Comparison of ENCODE assay signal across 12 cellular contexts in genomic region chr9:96116275-96117051, GRCh38.
DNase-seq lines count a peak whose midpoint lies in the region; ATAC-seq and TF ChIP-seq lines count a peak whose summit lies in the region.
"Had no signal": no experiment of that assay in that cellular context is flagged by ENCODE, and none has a peak within 500 bp of the region (broad histone marks: within the 10 kb centered on the region; RNA-seq: fewer than 3 reads in every experiment).

No MANE protein-coding gene starts in this region.

- H3K27me3 ChIP-seq in BE2C = no peaks in the 10 kb centered on the region
- no peaks in the 10 kb centered on the region for H3K27me3 ChIP-seq in SJCRH30
- H3K27me3 ChIP-seq in neural progenitor cell = no peaks in the 10 kb centered on the region

- no peaks in the 10 kb centered on the region for H4K20me1 ChIP-seq in neural progenitor cell (ENCODE audit: low read depth)

- no peak overlapping the region for H2AFZ ChIP-seq in neural progenitor cell (replicated peaks)

- no peak overlapping the region for H3K9ac ChIP-seq in neural progenitor cell

- no peak overlapping the region for H3K27ac Mint-ChIP-seq in neural progenitor cell

- peaks cover 2% of the 10 kb centered on the region; the same call in 1 of the 2 replicates for H3K4me1 ChIP-seq in BE2C
- H3K4me1 ChIP-seq in SJCRH30 = peaks cover 13% of the 10 kb centered on the region; the same call in 1 of the 2 replicates
- H3K4me1 ChIP-seq in neural progenitor cell = peaks cover 15% of the 10 kb centered on the region

- no peak overlapping the region for H3K4me2 ChIP-seq in neural progenitor cell

- H3K9me3 ChIP-seq in BE2C = no peaks in the 10 kb centered on the region
- H3K9me3 ChIP-seq in SJCRH30 (replicated peaks) = peaks cover 10% of the 10 kb centered on the region; the same call in 1 of the 2 replicates
- H3K9me3 ChIP-seq in neural progenitor cell (ENCODE audit: low read depth) = peaks cover 8% of the 10 kb centered on the region

- H3K4me3 ChIP-seq in BE2C (ENCODE audit: low read depth, low read length) (no peak overlapping the region), SJCRH30 (no peak overlapping the region), neural progenitor cell (no peak overlapping the region)

- no peaks in the 10 kb centered on the region for H3K36me3 Mint-ChIP-seq in neural progenitor cell

- H3K36me3 ChIP-seq in BE2C = no peaks in the 10 kb centered on the region
- H3K36me3 ChIP-seq in SJCRH30 = no peaks in the 10 kb centered on the region
- H3K36me3 ChIP-seq in neural progenitor cell = no peaks in the 10 kb centered on the region
- H3K36me3 ChIP-seq: WERI-Rb-1 had no signal

- no peak for TF ChIP-seq CTCF in BE2C (IDR thresholded peaks at IDR 0.05; ENCODE audit: low read depth, low read length)
- no peak for TF ChIP-seq CTCF in neural progenitor cell (IDR thresholded peaks at IDR 0.05)

- no peak overlapping the region for H3K4me3 Mint-ChIP-seq in neural progenitor cell

- ATAC-seq in GM18511 (IDR thresholded peaks at IDR 0.05; ENCODE audit: unreplicated experiment) = no peak
- no peak for ATAC-seq in GM18502 (IDR thresholded peaks at IDR 0.05; ENCODE audit: poor library complexity, unreplicated experiment)
- ATAC-seq: Panc1 had no signal

- peak overlapping the region; percentile 11; the same call in 1 of the 2 replicates for H3K27ac ChIP-seq in SJCRH30
- no peak overlapping the region for H3K27ac ChIP-seq in neural progenitor cell
- H3K27ac ChIP-seq: WERI-Rb-1 had no signal

- no peaks in the 10 kb centered on the region for H3K27me3 Mint-ChIP-seq in neural progenitor cell (ENCODE audit: insufficient read depth, low read depth)

- H3F3A ChIP-seq in neural progenitor cell (ENCODE audit: low read depth) = peaks cover 10% of the 10 kb centered on the region

- H3K9me3 Mint-ChIP-seq in neural progenitor cell = peaks cover 17% of the 10 kb centered on the region

- no peaks in the 10 kb centered on the region for H3K79me2 ChIP-seq in neural progenitor cell (ENCODE audit: low read depth)

- peaks cover 7% of the 10 kb centered on the region for H3K4me1 Mint-ChIP-seq in neural progenitor cell

- DNase-seq in BE2C = peak; percentile 32
- peak; percentile 66 to 87 for DNase-seq in SJCRH30
- DNase-seq in glomerular visceral epithelial cell (ENCODE audit: extremely low spot score) = peak; percentile 29
- DNase-seq in neural progenitor cell (ENCODE audit: low spot score) = peak; percentile 51
- DNase-seq in stimulated activated CD4-positive, alpha-beta T cell treated with anti-CD3 and anti-CD28 coated beads, Interleukin-15, amount 100 ng/mL, for 24 hours = no peak
- DNase-seq in amniotic stem cell (lab: John Stamatoyannopoulos, UW) = no peak
- DNase-seq: AML-193, NCI-H226, WERI-Rb-1 had no signal

Comparison
In these comparisons a context has a peak if more than half of its experiments do, and no peak if none do; other contexts are left out.
1. DNase-seq: peak in BE2C (single experiment), SJCRH30 (2 of 2), glomerular visceral epithelial cell (single experiment) and neural progenitor cell (single experiment); none in stimulated activated CD4-positive, alpha-beta T cell treated with anti-CD3 and anti-CD28 coated beads, Interleukin-15, amount 100 ng/mL, for 24 hours (single experiment) and amniotic stem cell (single experiment).